ENCODE assay signal across 8 cellular contexts in genomic region chr17:19003966-19004600, GRCh38. TPM values are rescaled to one million over a fixed set of nuclear protein-coding genes. Genes with fewer than 3 reads are reported as not detected.
DNase-seq lines count a peak whose midpoint lies in the region; ATAC-seq and TF ChIP-seq lines count a peak whose summit lies in the region.

No MANE protein-coding gene starts in this region.

- H3K27me3 Mint-ChIP-seq in IgD-negative memory B cell, result no peaks in the 10 kb centered on the region
- no peaks in the 10 kb centered on the region for H3K27me3 Mint-ChIP-seq in stimulated activated naive B cell treated with anti-CD40 and anti-IgM and Interleukin-4, amounts not matched to agents 10 μg/mL and 1 μg/mL and 100 μg/mL, for 72 hours

- no peaks in the 10 kb centered on the region for H3K27me3 ChIP-seq in AG04450 (ENCODE audit: control insufficient read depth, insufficient read depth, low read length)
- no peaks in the 10 kb centered on the region for H3K27me3 ChIP-seq in mucosa of stomach (ENCODE audit: control insufficient read depth, insufficient read depth, low read length)

- H3K4me1 Mint-ChIP-seq in IgD-negative memory B cell, result peaks cover 15 to 24% (median 22%) of the 10 kb centered on the region in 3 donors
- H3K4me1 Mint-ChIP-seq in stimulated activated naive B cell treated with anti-CD40 and anti-IgM and Interleukin-4, amounts not matched to agents 10 μg/mL and 1 μg/mL and 100 μg/mL, for 72 hours, result peaks cover 24 to 48% of the 10 kb centered on the region in 2 donors

- H3K9me3 Mint-ChIP-seq in IgD-negative memory B cell, result no peaks in the 10 kb centered on the region
- H3K9me3 Mint-ChIP-seq in stimulated activated naive B cell treated with anti-CD40 and anti-IgM and Interleukin-4, amounts not matched to agents 10 μg/mL and 1 μg/mL and 100 μg/mL, for 72 hours, result no peaks in the 10 kb centered on the region

- peak overlapping the region; percentile 80 for H3K9ac ChIP-seq in mucosa of stomach (ENCODE audit: low read length)

- CTCF ChIA-PET in AG04450 (lab: Charles Lee), result no interaction called here

- DNase-seq in AG04450 (ENCODE audit: low read depth, low spot score) (no peak), SKM-1 treated with dmso at 0.1 percent for 144 hours (lab: John Stamatoyannopoulos, UW; ENCODE audit: unreplicated experiment) (no peak)
- DNase-seq in activated CD4-positive, alpha-beta T cell treated with anti-CD3 and anti-CD28 coated beads, Interleukin-2, amount 50 U/mL, for 1 hour, result peak; percentile 38
- DNase-seq in effector CD4-positive, alpha-beta T cell, result peak; percentile 19
- no peak for DNase-seq in stimulated activated naive B cell treated with anti-CD40 and anti-IgM and Interleukin-4, amounts not matched to agents 10 μg/mL and 1 μg/mL and 100 μg/mL, for 72 hours

- H3K36me3 ChIP-seq in mucosa of stomach (ENCODE audit: control insufficient read depth, insufficient read depth, low read length), result no peaks in the 10 kb centered on the region

- H3K4me1 ChIP-seq in mucosa of stomach (ENCODE audit: control insufficient read depth, insufficient read depth, low read length), result peaks cover 40% of the 10 kb centered on the region

- TF ChIP-seq CTCF in AG04450 (IDR thresholded peaks at IDR 0.05; ENCODE audit: low read depth, low read length), result no peak

- H3K27ac ChIP-seq in AG04450 (ENCODE audit: low read depth, low read length), result peak overlapping the region; percentile 77

- POLR2A ChIA-PET in AG04450 (lab: Yijun Ruan, JAX), result no interaction called here

- H3K4me3 ChIP-seq in AG04450 (ENCODE audit: low read depth, low read length) (peak overlapping the region; percentile 73), mucosa of stomach (ENCODE audit: low read length) (peak overlapping the region; percentile 18)

- H3K36me3 Mint-ChIP-seq in IgD-negative memory B cell, result no peaks in the 10 kb centered on the region
- peaks cover 17 to 21% of the 10 kb centered on the region in 2 donors for H3K36me3 Mint-ChIP-seq in stimulated activated naive B cell treated with anti-CD40 and anti-IgM and Interleukin-4, amounts not matched to agents 10 μg/mL and 1 μg/mL and 100 μg/mL, for 72 hours

- H3K9me3 ChIP-seq in AG04450 (ENCODE audit: control insufficient read depth, insufficient read depth, low read length), result no peaks in the 10 kb centered on the region; the same call in 1 of the 2 replicates
- no peaks in the 10 kb centered on the region for H3K9me3 ChIP-seq in mucosa of stomach (ENCODE audit: control insufficient read depth, low read length)

- H3K27ac Mint-ChIP-seq in IgD-negative memory B cell, result peak overlapping the region in 1 of 3 donors; percentile 67
- H3K27ac Mint-ChIP-seq in stimulated activated naive B cell treated with anti-CD40 and anti-IgM and Interleukin-4, amounts not matched to agents 10 μg/mL and 1 μg/mL and 100 μg/mL, for 72 hours, result peak overlapping the region; percentile 87

- H3K4me3 Mint-ChIP-seq in IgD-negative memory B cell, result peak overlapping the region; percentile 81 to 96 (median 90)
- peak overlapping the region; percentile 85 to 86 for H3K4me3 Mint-ChIP-seq in stimulated activated naive B cell treated with anti-CD40 and anti-IgM and Interleukin-4, amounts not matched to agents 10 μg/mL and 1 μg/mL and 100 μg/mL, for 72 hours

- peak; percentile 45 for ATAC-seq in GM19438 (IDR thresholded peaks at IDR 0.05; ENCODE audit: low read depth, unreplicated experiment)
- peak; percentile 36 to 52 for ATAC-seq in stimulated activated naive B cell treated with anti-CD40 and anti-IgM and Interleukin-4, amounts not matched to agents 10 μg/mL and 1 μg/mL and 100 μg/mL, for 72 hours (replicated peaks)

RNA-seq across cellular contexts. Expression of gene FAM83G, which starts 0.5 kb away (rescaled TPM):
- polyA plus RNA-seq in AG04450 (2011; rRNA removed) (4.8 and 6.1 TPM in 2 replicates), IgD-negative memory B cell (6.8 TPM)
- 8.1 and 9.0 TPM in 2 replicates for polyA minus RNA-seq in AG04450 (2011; rRNA and poly(A)+ RNA removed)

RNA-seq across cellular contexts. Expression of gene GRAP, which starts 42.7 kb away (rescaled TPM):
- polyA plus RNA-seq in AG04450 (2011; rRNA removed) (0.04 and 0.15 TPM in 2 replicates), IgD-negative memory B cell (123 TPM)
- polyA minus RNA-seq in AG04450 (2011; rRNA and poly(A)+ RNA removed), result 0.09 and 0.56 TPM in 2 replicates

RNA-seq across cellular contexts. Expression of gene SLC5A10, which starts 52.1 kb away (rescaled TPM):
- not detected in 2 replicates for polyA plus RNA-seq in AG04450 (2011; rRNA removed)
- polyA minus RNA-seq in AG04450 (2011; rRNA and poly(A)+ RNA removed), result 0.05 TPM in 1 of 2 replicates, not detected in the other
- polyA plus RNA-seq in IgD-negative memory B cell, result 0.79 TPM

Comparison
In these comparisons a context has a peak if more than half of its experiments do, and no peak if none do; other contexts are left out.
1. DNase-seq: peak in activated CD4-positive, alpha-beta T cell treated with anti-CD3 and anti-CD28 coated beads, Interleukin-2, amount 50 U/mL, for 1 hour (single experiment) and effector CD4-positive, alpha-beta T cell (single experiment); none in AG04450 (single experiment), stimulated activated naive B cell treated with anti-CD40 and anti-IgM and Interleukin-4, amounts not matched to agents 10 μg/mL and 1 μg/mL and 100 μg/mL, for 72 hours (single experiment) and SKM-1 treated with dmso at 0.1 percent for 144 hours (single experiment).
2. RNA of gene GRAP, which starts 42.7 kb away (polyA plus RNA-seq): 123 TPM in IgD-negative memory B cell (single experiment); 0.04 to 0.15 TPM in AG04450; every median in the first group is over 100 times any median in the second.